1 cellular context compared by ENCODE assay signal in genomic region chr17:76239538-76240274, GRCh38.
TF ChIP-seq lines count a peak whose summit lies in the region.

No MANE protein-coding gene starts in this region.

TF ChIP-seq in HepG2, 621 proteins besides CTCF, POLR2A, EP300 and RAD21 (continued from another document and continues in another):
- TF ChIP-seq CAMTA2 (CRISPR knock-in tag; IDR thresholded peaks at IDR 0.05; ENCODE audit: borderline replicate concordance) (0 out of 2 replicates have a peak, but pooled peaks have one; percentile 59), HDAC6 (IDR thresholded peaks at IDR 0.05; ENCODE audit: low read depth, low read length) (no peak), ARNT (IDR thresholded peaks at IDR 0.05) (no peak), ZKSCAN5 (CRISPR knock-in tag; IDR thresholded peaks at IDR 0.05) (no peak), SMARCE1 (IDR thresholded peaks at IDR 0.05; ENCODE audit: borderline replicate concordance) (no peak), MLXIP (CRISPR knock-in tag; IDR thresholded peaks at IDR 0.05; ENCODE audit: borderline replicate concordance) (no peak), NFE2L1 (CRISPR knock-in tag; IDR thresholded peaks at IDR 0.05; ENCODE audit: borderline replicate concordance) (no peak), ZNF883 (CRISPR knock-in tag; IDR thresholded peaks at IDR 0.05; ENCODE audit: not compliant biosample characterization) (peak; percentile 40), AKAP8 (CRISPR knock-in tag; IDR thresholded peaks at IDR 0.05) (no peak), ZNF441 (CRISPR knock-in tag; IDR thresholded peaks at IDR 0.05; ENCODE audit: borderline replicate concordance) (no peak), UBTF (CRISPR knock-in tag; IDR thresholded peaks at IDR 0.05) (peak; percentile 49; the same call in 1 of the 2 replicates), CERS6 (CRISPR knock-in tag; IDR thresholded peaks at IDR 0.05) (0 out of 2 replicates have a peak, but pooled peaks have one; percentile 74), JDP2 (CRISPR knock-in tag; IDR thresholded peaks at IDR 0.05; ENCODE audit: borderline replicate concordance) (no peak), XRCC5 (optimal IDR thresholded peaks at IDR 0.05; ENCODE audit: low read length) (no peak), ETV6 (CRISPR knock-in tag; conservative IDR thresholded peaks at IDR 0.05) (no peak), FOXP1 (IDR thresholded peaks at IDR 0.05) (no peak), FOXP1 (CRISPR knock-in tag; IDR thresholded peaks at IDR 0.05) (no peak), MXD3 (CRISPR knock-in tag; IDR thresholded peaks at IDR 0.05) (peak; percentile 65; the same call in 1 of the 2 replicates), NR3C1 (CRISPR knock-in tag; IDR thresholded peaks at IDR 0.05) (no peak), SMAD9 (CRISPR knock-in tag; IDR thresholded peaks at IDR 0.05) (no peak), ZBED4 (CRISPR knock-in tag; IDR thresholded peaks at IDR 0.05; ENCODE audit: borderline replicate concordance) (peak; percentile 25; the same call in 1 of the 2 replicates), MLLT10 (CRISPR knock-in tag; IDR thresholded peaks at IDR 0.05) (no peak), ZNF121 (CRISPR knock-in tag; IDR thresholded peaks at IDR 0.05) (no peak), NCOA1 (CRISPR knock-in tag; IDR thresholded peaks at IDR 0.05) (no peak), SRSF4 (IDR thresholded peaks at IDR 0.05; ENCODE audit: low read depth, low read length, poor library complexity, severe bottlenecking) (no peak), RFXANK (CRISPR knock-in tag; IDR thresholded peaks at IDR 0.05) (no peak), ZNF274 (CRISPR knock-in tag; IDR thresholded peaks at IDR 0.05) (peak; percentile 28; the same call in 1 of the 2 replicates), CBX5 (CRISPR knock-in tag; IDR thresholded peaks at IDR 0.05; ENCODE audit: borderline replicate concordance) (no peak), PCBP1 (IDR thresholded peaks at IDR 0.05; ENCODE audit: borderline replicate concordance, low read depth, low read length) (no peak)
- TF ChIP-seq, protein P1, sequence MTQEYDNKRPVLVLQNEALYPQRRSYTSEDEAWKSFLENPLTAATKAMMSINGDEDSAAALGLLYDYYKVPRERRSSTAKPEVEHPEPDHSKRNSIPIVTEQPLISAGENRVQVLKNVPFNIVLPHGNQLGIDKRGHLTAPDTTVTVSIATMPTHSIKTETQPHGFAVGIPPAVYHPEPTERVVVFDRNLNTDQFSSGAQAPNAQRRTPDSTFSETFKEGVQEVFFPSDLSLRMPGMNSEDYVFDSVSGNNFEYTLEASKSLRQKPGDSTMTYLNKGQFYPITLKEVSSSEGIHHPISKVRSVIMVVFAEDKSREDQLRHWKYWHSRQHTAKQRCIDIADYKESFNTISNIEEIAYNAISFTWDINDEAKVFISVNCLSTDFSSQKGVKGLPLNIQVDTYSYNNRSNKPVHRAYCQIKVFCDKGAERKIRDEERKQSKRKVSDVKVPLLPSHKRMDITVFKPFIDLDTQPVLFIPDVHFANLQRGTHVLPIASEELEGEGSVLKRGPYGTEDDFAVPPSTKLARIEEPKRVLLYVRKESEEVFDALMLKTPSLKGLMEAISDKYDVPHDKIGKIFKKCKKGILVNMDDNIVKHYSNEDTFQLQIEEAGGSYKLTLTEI (CRISPR knock-in tag; conservative IDR thresholded peaks at IDR 0.05), result no peak
- TF ChIP-seq, protein P2, sequence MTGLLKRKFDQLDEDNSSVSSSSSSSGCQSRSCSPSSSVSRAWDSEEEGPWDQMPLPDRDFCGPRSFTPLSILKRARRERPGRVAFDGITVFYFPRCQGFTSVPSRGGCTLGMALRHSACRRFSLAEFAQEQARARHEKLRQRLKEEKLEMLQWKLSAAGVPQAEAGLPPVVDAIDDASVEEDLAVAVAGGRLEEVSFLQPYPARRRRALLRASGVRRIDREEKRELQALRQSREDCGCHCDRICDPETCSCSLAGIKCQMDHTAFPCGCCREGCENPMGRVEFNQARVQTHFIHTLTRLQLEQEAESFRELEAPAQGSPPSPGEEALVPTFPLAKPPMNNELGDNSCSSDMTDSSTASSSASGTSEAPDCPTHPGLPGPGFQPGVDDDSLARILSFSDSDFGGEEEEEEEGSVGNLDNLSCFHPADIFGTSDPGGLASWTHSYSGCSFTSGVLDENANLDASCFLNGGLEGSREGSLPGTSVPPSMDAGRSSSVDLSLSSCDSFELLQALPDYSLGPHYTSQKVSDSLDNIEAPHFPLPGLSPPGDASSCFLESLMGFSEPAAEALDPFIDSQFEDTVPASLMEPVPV (CRISPR knock-in tag; IDR thresholded peaks at IDR 0.05), result no peak
- TF ChIP-seq, protein P3, sequence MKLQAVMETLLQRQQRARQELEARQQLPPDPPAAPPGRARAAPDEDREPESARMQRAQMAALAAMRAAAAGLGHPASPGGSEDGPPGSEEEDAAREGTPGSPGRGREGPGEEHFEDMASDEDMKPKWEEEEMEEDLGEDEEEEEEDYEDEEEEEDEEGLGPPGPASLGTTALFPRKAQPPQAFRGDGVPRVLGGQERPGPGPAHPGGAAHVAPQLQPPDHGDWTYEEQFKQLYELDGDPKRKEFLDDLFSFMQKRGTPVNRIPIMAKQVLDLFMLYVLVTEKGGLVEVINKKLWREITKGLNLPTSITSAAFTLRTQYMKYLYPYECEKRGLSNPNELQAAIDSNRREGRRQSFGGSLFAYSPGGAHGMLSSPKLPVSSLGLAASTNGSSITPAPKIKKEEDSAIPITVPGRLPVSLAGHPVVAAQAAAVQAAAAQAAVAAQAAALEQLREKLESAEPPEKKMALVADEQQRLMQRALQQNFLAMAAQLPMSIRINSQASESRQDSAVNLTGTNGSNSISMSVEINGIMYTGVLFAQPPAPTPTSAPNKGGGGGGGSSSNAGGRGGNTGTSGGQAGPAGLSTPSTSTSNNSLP (IDR thresholded peaks at IDR 0.05; ENCODE audit: low read depth, low read length), result no peak
- TF ChIP-seq, protein P4, sequence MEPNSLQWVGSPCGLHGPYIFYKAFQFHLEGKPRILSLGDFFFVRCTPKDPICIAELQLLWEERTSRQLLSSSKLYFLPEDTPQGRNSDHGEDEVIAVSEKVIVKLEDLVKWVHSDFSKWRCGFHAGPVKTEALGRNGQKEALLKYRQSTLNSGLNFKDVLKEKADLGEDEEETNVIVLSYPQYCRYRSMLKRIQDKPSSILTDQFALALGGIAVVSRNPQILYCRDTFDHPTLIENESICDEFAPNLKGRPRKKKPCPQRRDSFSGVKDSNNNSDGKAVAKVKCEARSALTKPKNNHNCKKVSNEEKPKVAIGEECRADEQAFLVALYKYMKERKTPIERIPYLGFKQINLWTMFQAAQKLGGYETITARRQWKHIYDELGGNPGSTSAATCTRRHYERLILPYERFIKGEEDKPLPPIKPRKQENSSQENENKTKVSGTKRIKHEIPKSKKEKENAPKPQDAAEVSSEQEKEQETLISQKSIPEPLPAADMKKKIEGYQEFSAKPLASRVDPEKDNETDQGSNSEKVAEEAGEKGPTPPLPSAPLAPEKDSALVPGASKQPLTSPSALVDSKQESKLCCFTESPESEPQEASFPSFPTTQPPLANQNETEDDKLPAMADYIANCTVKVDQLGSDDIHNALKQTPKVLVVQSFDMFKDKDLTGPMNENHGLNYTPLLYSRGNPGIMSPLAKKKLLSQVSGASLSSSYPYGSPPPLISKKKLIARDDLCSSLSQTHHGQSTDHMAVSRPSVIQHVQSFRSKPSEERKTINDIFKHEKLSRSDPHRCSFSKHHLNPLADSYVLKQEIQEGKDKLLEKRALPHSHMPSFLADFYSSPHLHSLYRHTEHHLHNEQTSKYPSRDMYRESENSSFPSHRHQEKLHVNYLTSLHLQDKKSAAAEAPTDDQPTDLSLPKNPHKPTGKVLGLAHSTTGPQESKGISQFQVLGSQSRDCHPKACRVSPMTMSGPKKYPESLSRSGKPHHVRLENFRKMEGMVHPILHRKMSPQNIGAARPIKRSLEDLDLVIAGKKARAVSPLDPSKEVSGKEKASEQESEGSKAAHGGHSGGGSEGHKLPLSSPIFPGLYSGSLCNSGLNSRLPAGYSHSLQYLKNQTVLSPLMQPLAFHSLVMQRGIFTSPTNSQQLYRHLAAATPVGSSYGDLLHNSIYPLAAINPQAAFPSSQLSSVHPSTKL (CRISPR knock-in tag; IDR thresholded peaks at IDR 0.05), result 0 out of 2 replicates have a peak, but pooled peaks have one; percentile 11
- TF ChIP-seq, protein P5, sequence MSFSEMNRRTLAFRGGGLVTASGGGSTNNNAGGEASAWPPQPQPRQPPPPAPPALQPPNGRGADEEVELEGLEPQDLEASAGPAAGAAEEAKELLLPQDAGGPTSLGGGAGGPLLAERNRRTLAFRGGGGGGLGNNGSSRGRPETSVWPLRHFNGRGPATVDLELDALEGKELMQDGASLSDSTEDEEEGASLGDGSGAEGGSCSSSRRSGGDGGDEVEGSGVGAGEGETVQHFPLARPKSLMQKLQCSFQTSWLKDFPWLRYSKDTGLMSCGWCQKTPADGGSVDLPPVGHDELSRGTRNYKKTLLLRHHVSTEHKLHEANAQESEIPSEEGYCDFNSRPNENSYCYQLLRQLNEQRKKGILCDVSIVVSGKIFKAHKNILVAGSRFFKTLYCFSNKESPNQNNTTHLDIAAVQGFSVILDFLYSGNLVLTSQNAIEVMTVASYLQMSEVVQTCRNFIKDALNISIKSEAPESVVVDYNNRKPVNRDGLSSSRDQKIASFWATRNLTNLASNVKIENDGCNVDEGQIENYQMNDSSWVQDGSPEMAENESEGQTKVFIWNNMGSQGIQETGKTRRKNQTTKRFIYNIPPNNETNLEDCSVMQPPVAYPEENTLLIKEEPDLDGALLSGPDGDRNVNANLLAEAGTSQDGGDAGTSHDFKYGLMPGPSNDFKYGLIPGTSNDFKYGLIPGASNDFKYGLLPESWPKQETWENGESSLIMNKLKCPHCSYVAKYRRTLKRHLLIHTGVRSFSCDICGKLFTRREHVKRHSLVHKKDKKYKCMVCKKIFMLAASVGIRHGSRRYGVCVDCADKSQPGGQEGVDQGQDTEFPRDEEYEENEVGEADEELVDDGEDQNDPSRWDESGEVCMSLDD (CRISPR knock-in tag; IDR thresholded peaks at IDR 0.05; ENCODE audit: borderline replicate concordance), result no peak
